In genomic region chr1:178093150-178093957, GRCh38 we compare ENCODE assay signal across 1 cellular context.
TF ChIP-seq lines count a peak whose summit lies in the region.

No MANE protein-coding gene starts in this region.

TF ChIP-seq in HEK293, 187 proteins besides CTCF, POLR2A, EP300 and RAD21 (continued from another document):
- TF ChIP-seq PRDM6 (tag by site-specific recombination; IDR thresholded peaks at IDR 0.05) (no peak), KLF9 (tag by site-specific recombination; IDR thresholded peaks at IDR 0.05; ENCODE audit: low read depth) (peak; percentile 24; the same call in 1 of the 2 replicates), REST (tag by site-specific recombination; IDR thresholded peaks at IDR 0.05) (peak; percentile 50; the same call in 1 of the 2 replicates), IKZF3 (tag by site-specific recombination; IDR thresholded peaks at IDR 0.05) (peak; percentile 52; the same call in 1 of the 2 replicates), ZNF510 (tag by site-specific recombination; IDR thresholded peaks at IDR 0.05; ENCODE audit: insufficient replicate concordance) (peak; percentile 3), ZNF133 (tag by site-specific recombination; IDR thresholded peaks at IDR 0.05) (no peak), ZNF184 (tag by site-specific recombination; IDR thresholded peaks at IDR 0.05) (peak; percentile 59; the same call in 1 of the 2 replicates), ZNF335 (tag by site-specific recombination; conservative IDR thresholded peaks at IDR 0.05) (peak; percentile 36), ZNF391 (tag by site-specific recombination; IDR thresholded peaks at IDR 0.05; ENCODE audit: borderline replicate concordance, low read depth) (no peak)
